19 cellular contexts compared by ENCODE assay signal in the genomic region with DNA sequence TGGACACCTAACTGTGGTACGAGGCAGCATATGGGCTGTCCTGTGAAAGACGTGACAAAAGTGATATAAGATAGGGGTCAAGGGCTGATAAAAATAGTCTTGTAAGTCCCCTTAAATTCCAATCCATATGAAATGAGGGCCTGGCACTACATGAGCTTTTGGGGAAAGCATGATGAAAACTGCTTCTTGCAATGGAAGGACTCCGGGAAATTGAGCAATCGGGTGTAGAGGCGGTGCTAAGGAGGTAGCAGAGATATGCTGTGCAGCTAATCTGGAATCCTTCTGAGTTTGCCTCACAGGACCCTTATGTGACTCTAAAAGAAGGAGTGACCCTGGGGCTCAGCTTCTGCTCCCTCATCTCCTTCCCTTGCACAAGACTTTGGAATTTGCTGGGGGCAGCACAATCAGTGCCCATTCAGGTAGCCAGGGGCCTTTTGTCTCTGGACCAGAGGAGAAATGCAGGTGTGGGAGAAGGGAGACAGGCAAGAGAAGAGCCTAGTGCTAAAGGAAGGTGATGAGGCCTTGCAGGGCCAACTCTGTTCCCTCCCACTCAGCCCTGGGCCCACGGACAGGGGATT. TPM values are rescaled to one million over a fixed set of nuclear protein-coding genes. Genes with fewer than 3 reads are reported as not detected.
DNase-seq lines count a peak whose midpoint lies in the region; ATAC-seq and TF ChIP-seq lines count a peak whose summit lies in the region.
"Had no signal": no experiment of that assay in that cellular context is flagged by ENCODE, and none has a peak within 500 bp of the region (broad histone marks: within the 10 kb centered on the region; RNA-seq: fewer than 3 reads in every experiment).

No MANE protein-coding gene starts in this region.

- intact Hi-C loops in PC-9 (cut with micrococcal nuclease; ENCODE audit: unreplicated experiment) (no loop called here), sciatic nerve (cut with DNase I) (no loop called here)

- ATAC-seq in sciatic nerve (peak; percentile 53), GM19035 (IDR thresholded peaks at IDR 0.05; ENCODE audit: unreplicated experiment) (no peak), HG03520 (IDR thresholded peaks at IDR 0.05; ENCODE audit: unreplicated experiment) (no peak), HG03097 (IDR thresholded peaks at IDR 0.05; ENCODE audit: low FRiP score, unreplicated experiment) (no peak)

- POLR2A ChIA-PET in PC-9 (lab: Charles Lee; ENCODE audit: unreplicated experiment), result no interaction called here

- H3K79me2 ChIP-seq in PC-9 (ENCODE audit: low read depth), result no peaks in the 10 kb centered on the region

- DNase-seq in GM03348 (ENCODE audit: low spot score) (peak; percentile 13), PC-9 (peak in 1 of 2 experiments; percentile 37), iris pigment epithelial cell (ENCODE audit: low read depth) (peak; percentile 60), sciatic nerve (ENCODE audit: low spot score) (no peak), NCI-H526 (lab: John Stamatoyannopoulos, UW) (no peak)
- DNase-seq: activated CD4-positive, alpha-beta T cell treated with anti-CD3 and anti-CD28 coated beads, Interleukin-2, amount 50 U/mL, for 48 hours; activated gamma-delta T cell; central memory CD4-positive, alpha-beta T cell; hypothalamus; NCI-H1417 treated with DMSO at 0.1 percent for 48 hours; NCI-H524 treated with DMSO at 0.1 percent for 48 hours; stimulated activated CD4-positive, alpha-beta T cell treated with anti-CD3 and anti-CD28 coated beads, Interleukin-4, amount 100 ng/mL, for 1 hour; stimulated activated naive CD4-positive, alpha-beta T cell; T-helper 9 cell had no signal

- H3K4me3 ChIP-seq in PC-9, result no peak overlapping the region
- H3K4me3 ChIP-seq: HAP-1 had no signal

- no peak for TF ChIP-seq CTCF in PC-9 (conservative IDR thresholded peaks at IDR 0.05)

- no peaks in the 10 kb centered on the region for H3K27me3 ChIP-seq in PC-9 (ENCODE audit: insufficient read depth, low read depth)

- no TSS peak for BruUV-seq in PC-9 (replicated peaks; lab: Mats Ljungman, UMichigan)

- no peaks in the 10 kb centered on the region for H4K20me1 ChIP-seq in PC-9 (ENCODE audit: insufficient read depth)

- H3K9me3 ChIP-seq in PC-9 (ENCODE audit: insufficient read depth, low read depth), result no peaks in the 10 kb centered on the region
- H3K9me3 ChIP-seq: HAP-1 had no signal

- peaks cover 29% of the 10 kb centered on the region for H3K4me1 ChIP-seq in PC-9 (replicated peaks; ENCODE audit: insufficient read depth)
- H3K4me1 ChIP-seq: HAP-1 had no signal

- H3K36me3 ChIP-seq in PC-9 (ENCODE audit: low read depth), result no peaks in the 10 kb centered on the region

- H3K4me2 ChIP-seq in PC-9, result peak overlapping the region; percentile 62

- no peaks in the 10 kb centered on the region for H3K9me2 ChIP-seq in PC-9 (ENCODE audit: insufficient read depth)

- H2AFZ ChIP-seq in PC-9, result no peak overlapping the region

- CTCF ChIA-PET in PC-9 (lab: Charles Lee), result no interaction called here

- peak overlapping the region; percentile 71 for H3K27ac ChIP-seq in PC-9

- peaks cover 12% of the 10 kb centered on the region; the same call in 1 of the 2 replicates for H3F3A ChIP-seq in PC-9 (ENCODE audit: insufficient read depth, low read depth)

RNA-seq across cellular contexts. Expression of a gene that starts 12.8 kb away (rescaled TPM):
- not detected in 2 replicates for total RNA-seq in PC-9 (2021)
- total RNA-seq in sciatic nerve, result not detected

RNA-seq across cellular contexts. Expression of a gene that starts 29.9 kb away (rescaled TPM):
- total RNA-seq in PC-9 (2021), result not detected in 2 replicates
- total RNA-seq in sciatic nerve, result 0.40 TPM
- total RNA-seq: HT1080 had no signal

Comparison
In these comparisons a context has a peak if more than half of its experiments do, and no peak if none do; other contexts are left out.
1. DNase-seq: peak in GM03348 (single experiment) and iris pigment epithelial cell (single experiment); none in sciatic nerve (single experiment) and NCI-H526 (0 of 2).